ENCODE assay signal across 8 cellular contexts in the genomic region with DNA sequence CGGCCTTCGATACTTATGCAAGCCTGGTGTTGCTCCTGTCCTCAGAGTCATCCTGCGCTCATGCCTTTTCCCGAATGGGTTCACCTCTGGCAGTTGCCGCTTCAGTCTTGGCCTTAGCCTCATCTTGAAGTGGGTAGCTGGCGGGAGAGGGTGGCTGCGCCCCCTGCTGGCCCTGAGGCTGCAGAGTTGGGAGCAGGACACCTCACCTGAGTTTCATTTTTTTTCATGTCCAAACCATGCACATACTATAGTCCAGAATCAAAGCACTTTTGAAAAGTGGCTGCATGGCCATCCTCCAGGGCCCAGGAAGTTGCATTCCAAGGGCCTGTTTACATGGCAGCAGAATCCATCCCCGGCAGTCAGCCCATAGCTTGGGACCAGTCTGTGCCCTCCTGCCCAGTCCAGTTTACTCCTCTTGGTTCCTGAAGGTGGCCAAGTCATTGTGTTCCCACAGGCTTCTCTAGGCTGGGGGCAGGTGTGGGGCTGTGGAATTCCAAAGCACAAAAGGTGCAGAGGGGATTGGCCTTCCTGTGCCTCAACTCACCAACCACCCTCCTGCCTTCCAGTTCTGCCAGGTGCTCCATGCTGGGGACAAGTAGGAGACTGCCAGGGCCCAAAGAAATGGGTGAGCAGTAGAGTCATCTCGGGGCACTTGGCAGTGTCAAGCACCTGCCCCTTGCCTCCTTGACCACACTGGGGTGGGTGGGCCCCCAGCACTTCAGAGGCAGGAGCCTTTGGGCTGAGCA. TPM values are rescaled to one million over a fixed set of nuclear protein-coding genes. Genes with fewer than 3 reads are reported as not detected.
DNase-seq lines count a peak whose midpoint lies in the region; ATAC-seq, FAIRE-seq and TF ChIP-seq lines count a peak whose summit lies in the region.

No MANE protein-coding gene starts in this region.

- BruUV-seq in endothelial cell of umbilical vein (replicated peaks; lab: Mats Ljungman, UMichigan), result TSS peak; percentile 11

- H3K4me2 ChIP-seq in endothelial cell of umbilical vein (ENCODE audit: insufficient read depth, low read length), result no peak overlapping the region

- no peaks in the 10 kb centered on the region for H3K27me3 ChIP-seq in endothelial cell of umbilical vein (ENCODE audit: control insufficient read depth in 2 of 2, insufficient read depth in 2 of 2, low read length in 2 of 2)

- H3K4me1 ChIP-seq in endothelial cell of umbilical vein (ENCODE audit: control insufficient read depth, extremely low read depth, insufficient read depth, low read length) (peaks cover 21% of the 10 kb centered on the region), mucosa of descending colon (ENCODE audit: low read depth) (no peaks in the 10 kb centered on the region)

- H3K36me3 ChIP-seq in endothelial cell of umbilical vein (ENCODE audit: control insufficient read depth in 2 of 2, extremely low read depth in 1 of 2, insufficient read depth in 2 of 2, low read length in 2 of 2), result peaks cover 0 to 18% of the 10 kb centered on the region in 2 experiments
- H3K36me3 ChIP-seq in mucosa of descending colon (ENCODE audit: low read depth), result no peaks in the 10 kb centered on the region

- TF ChIP-seq CTCF in endothelial cell of umbilical vein (IDR thresholded peaks at IDR 0.05; ENCODE audit: extremely low read depth in 1 of 2, insufficient read depth in 1 of 2, low read depth in 1 of 2, low read length in 2 of 2) (peak; percentile 92 to 95), mucosa of descending colon (IDR thresholded peaks at IDR 0.05) (peak; percentile 83)

- no peak overlapping the region for H3K27ac ChIP-seq in endothelial cell of umbilical vein (ENCODE audit: insufficient read depth, low read depth, low read length)

- H3K9ac ChIP-seq in endothelial cell of umbilical vein (replicated peaks; ENCODE audit: extremely low read depth, insufficient read depth, low read length), result no peak overlapping the region

- no peak overlapping the region for H2AFZ ChIP-seq in endothelial cell of umbilical vein (ENCODE audit: low read depth, low read length)

- H3K27ac Mint-ChIP-seq in activated CD8-positive, alpha-beta memory T cell treated with anti-CD3 and anti-CD28 coated beads, Interleukin-2, amount 10 ng/mL, durations not matched to agents 7 days and 5 days, result peak overlapping the region; percentile 21

- no peaks in the 10 kb centered on the region for H3K79me2 ChIP-seq in endothelial cell of umbilical vein (ENCODE audit: control insufficient read depth, insufficient read depth, low read length)

- peaks cover 20% of the 10 kb centered on the region for H3K36me3 Mint-ChIP-seq in activated CD8-positive, alpha-beta memory T cell treated with anti-CD3 and anti-CD28 coated beads, Interleukin-2, amount 10 ng/mL, durations not matched to agents 7 days and 5 days

- intact Hi-C loops in endothelial cell of umbilical vein (cut with micrococcal nuclease) (loop anchor here (1.0 to 2.0 kb wide), 4 partner anchors 61 to 372 kb away; partner anchors contain the start of genes RBBP4 and ZBTB8OS), mucosa of descending colon (cut with DNase I, micrococcal nuclease) (loop anchor here (5.0 kb wide), 2 partner anchors 56 to 61 kb away; no protein-coding TSS in a partner anchor)

- H3K27me3 Mint-ChIP-seq in activated CD8-positive, alpha-beta memory T cell treated with anti-CD3 and anti-CD28 coated beads, Interleukin-2, amount 10 ng/mL, durations not matched to agents 7 days and 5 days, result no peaks in the 10 kb centered on the region

- peaks cover 9% of the 10 kb centered on the region for H3K4me1 Mint-ChIP-seq in activated CD8-positive, alpha-beta memory T cell treated with anti-CD3 and anti-CD28 coated beads, Interleukin-2, amount 10 ng/mL, durations not matched to agents 7 days and 5 days

- no peaks in the 10 kb centered on the region for H3K9me3 Mint-ChIP-seq in activated CD8-positive, alpha-beta memory T cell treated with anti-CD3 and anti-CD28 coated beads, Interleukin-2, amount 10 ng/mL, durations not matched to agents 7 days and 5 days (ENCODE audit: low read depth)

- peak; percentile 27 for DNase-seq in DMS114 treated with DMSO at 0.1 percent for 48 hours (lab: John Stamatoyannopoulos, UW; ENCODE audit: unreplicated experiment)
- peak; percentile 93 for DNase-seq in HT-29 (ENCODE audit: low spot score)
- peak; percentile 56 for DNase-seq in NOMO-1 treated with DMSO at 0.1 percent for 48 hours (lab: John Stamatoyannopoulos, UW; ENCODE audit: unreplicated experiment)
- peak; percentile 82 for DNase-seq in activated CD8-positive, alpha-beta memory T cell treated with anti-CD3 and anti-CD28 coated beads, Interleukin-2, amount 10 ng/mL, durations not matched to agents 7 days and 5 days
- peak; percentile 66 for DNase-seq in endothelial cell of umbilical vein (ENCODE audit: low read depth, low spot score)
- peak; percentile 82 to 92 (median 90) for DNase-seq in mucosa of descending colon
- DNase-seq in stimulated activated CD8-positive, alpha-beta memory T cell treated with anti-CD3 and anti-CD28 coated beads, Interleukin-4, amount 100 ng/mL, for 48 hours, result peak; percentile 85

- H3K9me1 ChIP-seq in endothelial cell of umbilical vein (replicated peaks; ENCODE audit: control insufficient read depth, extremely low read depth, insufficient read depth, low read length), result no peaks in the 10 kb centered on the region

- CTCF ChIA-PET in activated CD8-positive, alpha-beta memory T cell treated with anti-CD3 and anti-CD28 coated beads, Interleukin-2, amount 10 ng/mL, durations not matched to agents 7 days and 5 days (lab: Charles Lee), result interaction anchor here (0.6 to 9.3 kb wide), 37 partner anchors 9 to 523 kb away, joined by 3 to 153 read pairs (median 4); partner anchors contain the start of genes S100PBP and YARS1
- CTCF ChIA-PET in endothelial cell of umbilical vein (lab: Charles Lee), result interaction anchor here (0.6 to 12.2 kb wide), 33 partner anchors 9 to 372 kb away, joined by 3 to 392 read pairs (median 4); a partner anchor contains a TSS

- no peaks in the 10 kb centered on the region for H4K20me1 ChIP-seq in endothelial cell of umbilical vein (replicated peaks; ENCODE audit: control insufficient read depth, extremely low read depth, insufficient read depth, low read length)

- H3K9me3 ChIP-seq in endothelial cell of umbilical vein (replicated peaks; ENCODE audit: control insufficient read depth, insufficient read depth, low read length) (no peaks in the 10 kb centered on the region), mucosa of descending colon (no peaks in the 10 kb centered on the region)

- no peak overlapping the region for H3K4me3 Mint-ChIP-seq in activated CD8-positive, alpha-beta memory T cell treated with anti-CD3 and anti-CD28 coated beads, Interleukin-2, amount 10 ng/mL, durations not matched to agents 7 days and 5 days

- dilution Hi-C loops in endothelial cell of umbilical vein (cut with MboI; ENCODE audit: extremely low pct_ligation_motif_present, low sequenced_read_pairs), result no loop called here

- no peak overlapping the region for H3K4me3 ChIP-seq in endothelial cell of umbilical vein (replicated peaks in 1 of 3; ENCODE audit: insufficient read depth in 1 of 3, low read depth in 1 of 3, low read length in 3 of 3)
- no peak overlapping the region for H3K4me3 ChIP-seq in mucosa of descending colon

- FAIRE-seq in endothelial cell of umbilical vein (lab: Jason Lieb, UNC), result peak; percentile 80

- TF ChIP-seq POLR2A in endothelial cell of umbilical vein (IDR thresholded peaks at IDR 0.05; ENCODE audit: low read depth, low read length), result no peak

- peak; percentile 81 for ATAC-seq in activated CD8-positive, alpha-beta memory T cell treated with anti-CD3 and anti-CD28 coated beads, Interleukin-2, amount 10 ng/mL, durations not matched to agents 7 days and 5 days
- ATAC-seq in mucosa of descending colon (peak; percentile 87), GM21825 (IDR thresholded peaks at IDR 0.05; ENCODE audit: unreplicated experiment) (no peak)

- POLR2A ChIA-PET in endothelial cell of umbilical vein (lab: Charles Lee), result interaction anchor here (1.2 kb wide), 1 partner anchor 31 kb away, joined by 3 read pairs; no protein-coding TSS in a partner anchor

TF ChIP-seq in endothelial cell of umbilical vein, 7 proteins besides CTCF, POLR2A, EP300 and RAD21:
- TF ChIP-seq POLR2AphosphoS5 (IDR thresholded peaks at IDR 0.05; ENCODE audit: insufficient read depth, low read depth, low read length), result peak; percentile 10
- TF ChIP-seq, protein P1, sequence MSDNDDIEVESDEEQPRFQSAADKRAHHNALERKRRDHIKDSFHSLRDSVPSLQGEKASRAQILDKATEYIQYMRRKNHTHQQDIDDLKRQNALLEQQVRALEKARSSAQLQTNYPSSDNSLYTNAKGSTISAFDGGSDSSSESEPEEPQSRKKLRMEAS (IDR thresholded peaks at IDR 0.05; ENCODE audit: insufficient read depth, insufficient read length), result no peak

RNA-seq across cellular contexts. Expression of gene YARS1, which starts 44.0 kb away (rescaled TPM):
- total RNA-seq in HT-29 (2014; rRNA removed; shearing (Covaris generic)), result 148 and 154 TPM in 2 replicates
- total RNA-seq in activated CD8-positive, alpha-beta memory T cell treated with anti-CD3 and anti-CD28 coated beads, Interleukin-2, amount 10 ng/mL, durations not matched to agents 7 days and 5 days, result 100 to 1,000 TPM; 192 to 238 TPM
- total RNA-seq in endothelial cell of umbilical vein (130 and 144 TPM in 2 replicates), mucosa of descending colon (10 to 100 TPM; 47.0 to 66.7 (median 54.8) TPM)
- polyA plus RNA-seq in endothelial cell of umbilical vein, result 31.5 and 38.2 TPM in 2 replicates
- polyA plus RNA-seq in endothelial cell of umbilical vein (2011; cell fraction: cytosol; rRNA removed), result 49.4 and 50.9 TPM in 2 replicates
- 102 and 121 TPM in 2 replicates for polyA plus RNA-seq in endothelial cell of umbilical vein (2011; cell fraction: nucleus; rRNA removed)
- polyA plus RNA-seq in endothelial cell of umbilical vein (2012), result 77.2 and 108 TPM in 2 replicates
- 72.1 and 73.4 TPM in 2 replicates for polyA minus RNA-seq in endothelial cell of umbilical vein
- 79.1 TPM for polyA minus RNA-seq in endothelial cell of umbilical vein (2011; cell fraction: cytosol; rRNA and poly(A)+ RNA removed)
- 41.4 and 54.8 TPM in 2 replicates for polyA minus RNA-seq in endothelial cell of umbilical vein (2011; cell fraction: nucleus; rRNA and poly(A)+ RNA removed)

RNA-seq across cellular contexts. Expression of gene S100PBP, which starts 44.3 kb away (rescaled TPM):
- 7.4 and 7.9 TPM in 2 replicates for total RNA-seq in HT-29 (2014; rRNA removed; shearing (Covaris generic))
- 100 to 1,000 TPM in 1 of 2 experiments, 10 to 100 TPM in 1; 85.3 to 102 TPM for total RNA-seq in activated CD8-positive, alpha-beta memory T cell treated with anti-CD3 and anti-CD28 coated beads, Interleukin-2, amount 10 ng/mL, durations not matched to agents 7 days and 5 days
- total RNA-seq in endothelial cell of umbilical vein (36.9 and 38.6 TPM in 2 replicates), mucosa of descending colon (10 to 100 TPM; 23.7 to 38.8 (median 31.0) TPM)
- 15.4 and 16.4 TPM in 2 replicates for polyA plus RNA-seq in endothelial cell of umbilical vein
- 12.7 and 13.9 TPM in 2 replicates for polyA plus RNA-seq in endothelial cell of umbilical vein (2011; cell fraction: cytosol; rRNA removed)
- 49.7 and 54.6 TPM in 2 replicates for polyA plus RNA-seq in endothelial cell of umbilical vein (2011; cell fraction: nucleus; rRNA removed)
- 16.8 and 17.3 TPM in 2 replicates for polyA plus RNA-seq in endothelial cell of umbilical vein (2012)
- 26.2 and 34.7 TPM in 2 replicates for polyA minus RNA-seq in endothelial cell of umbilical vein
- 12.7 TPM for polyA minus RNA-seq in endothelial cell of umbilical vein (2011; cell fraction: cytosol; rRNA and poly(A)+ RNA removed)
- 27.5 and 47.7 TPM in 2 replicates for polyA minus RNA-seq in endothelial cell of umbilical vein (2011; cell fraction: nucleus; rRNA and poly(A)+ RNA removed)

Comparison
In these comparisons a context has a peak if more than half of its experiments do, and no peak if none do; other contexts are left out.
1. DNase-seq: peak in every context shown above with its lines; median percentile 93 in HT-29; 90 in mucosa of descending colon; 85 in stimulated activated CD8-positive, alpha-beta memory T cell treated with anti-CD3 and anti-CD28 coated beads, Interleukin-4, amount 100 ng/mL, for 48 hours; 82 in activated CD8-positive, alpha-beta memory T cell treated with anti-CD3 and anti-CD28 coated beads, Interleukin-2, amount 10 ng/mL, durations not matched to agents 7 days and 5 days; 66 in endothelial cell of umbilical vein; 56 in NOMO-1 treated with DMSO at 0.1 percent for 48 hours; 27 in DMS114 treated with DMSO at 0.1 percent for 48 hours.